Comparison of ENCODE assay signal across 8 cellular contexts in the genomic region with DNA sequence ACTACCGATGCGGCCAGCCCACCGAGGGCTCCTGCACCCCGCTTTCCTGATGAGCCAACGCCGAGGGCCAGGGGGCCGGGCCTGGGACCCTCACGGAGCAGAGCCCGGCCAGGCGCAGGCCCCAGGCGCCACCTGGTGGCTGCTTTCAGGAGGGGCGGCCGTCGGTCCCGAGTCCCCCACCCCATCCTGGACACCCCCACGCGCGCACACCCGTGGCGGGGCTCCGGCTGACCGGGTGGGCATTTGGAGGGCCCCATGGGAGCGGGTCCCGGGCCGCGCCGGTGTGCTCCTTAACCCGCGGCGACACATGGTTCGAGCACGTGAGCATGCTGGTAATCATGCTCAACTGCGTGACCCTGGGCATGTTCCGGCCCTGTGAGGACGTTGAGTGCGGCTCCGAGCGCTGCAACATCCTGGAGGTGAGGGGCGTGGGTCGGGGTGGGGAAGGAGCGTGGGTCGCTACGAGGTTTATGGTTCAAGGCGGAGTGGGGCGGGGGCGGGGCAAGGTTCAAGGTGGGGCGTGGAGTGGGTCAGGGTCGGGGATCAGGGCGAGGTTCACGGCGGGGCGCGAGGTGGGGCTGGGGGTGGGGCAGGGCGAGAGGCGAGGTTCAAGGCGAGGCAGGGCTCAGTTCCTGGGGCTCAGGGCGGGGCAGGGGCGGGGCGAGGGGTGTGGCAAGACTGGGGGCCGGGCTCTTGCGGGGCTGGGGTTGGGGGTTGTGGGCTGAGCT. TPM values are rescaled to one million over a fixed set of nuclear protein-coding genes. Genes with fewer than 3 reads are reported as not detected.
DNase-seq lines count a peak whose midpoint lies in the region; ATAC-seq and TF ChIP-seq lines count a peak whose summit lies in the region.

No MANE protein-coding gene starts in this region.

- no peak overlapping the region for H3K27ac ChIP-seq in SK-N-SH (ENCODE audit: low read depth in 2 of 2, low read length in 1 of 2)
- H3K27ac ChIP-seq in spleen = no peak overlapping the region

- H3K9me2 ChIP-seq in SK-N-SH = no peaks in the 10 kb centered on the region

- H3F3A ChIP-seq in SK-N-SH (replicated peaks; ENCODE audit: insufficient read depth) = no peaks in the 10 kb centered on the region

- H3K4me2 ChIP-seq in SK-N-SH = no peak overlapping the region

- TF ChIP-seq CTCF in GM12875 (IDR thresholded peaks at IDR 0.05; ENCODE audit: borderline replicate concordance, insufficient read depth, low read depth, low read length) = peak; percentile 46
- peak; percentile 91 for TF ChIP-seq CTCF in SK-N-SH (IDR thresholded peaks at IDR 0.05)
- TF ChIP-seq CTCF in fibroblast of pulmonary artery (IDR thresholded peaks at IDR 0.05; ENCODE audit: low read length, missing control alignments) = peak; percentile 49
- peak; percentile 13 to 69 (median 32) for TF ChIP-seq CTCF in spleen (IDR thresholded peaks at IDR 0.05 in 8 of 11, conservative IDR thresholded peaks at IDR 0.05 in 3 of 11)

- no peaks in the 10 kb centered on the region for H3K9me3 ChIP-seq in SK-N-SH
- no peaks in the 10 kb centered on the region for H3K9me3 ChIP-seq in spleen

- no peak for TF ChIP-seq POLR2A in spleen (IDR thresholded peaks at IDR 0.05)

- DNase-seq in SK-N-SH (peak; percentile 89), fibroblast of pulmonary artery (ENCODE audit: low read depth) (no peak), spleen (no peak), occipital lobe (lab: John Stamatoyannopoulos, UW) (no peak), COR-L47 (lab: John Stamatoyannopoulos, UW) (no peak), NCI-H2029 treated with DMSO at 0.1 percent for 48 hours (lab: John Stamatoyannopoulos, UW) (no peak)

- H3K4me3 ChIP-seq in GM12875 (ENCODE audit: low read depth, low read length) = no peak overlapping the region
- peak overlapping the region in 1 of 2 experiments; percentile 31; a peak in 1 of 4 replicates for H3K4me3 ChIP-seq in SK-N-SH (ENCODE audit: low read depth in 2 of 2, low read length in 1 of 2)
- H3K4me3 ChIP-seq in fibroblast of pulmonary artery (replicated peaks; ENCODE audit: low read depth, low read length) = no peak overlapping the region
- H3K4me3 ChIP-seq in spleen = no peak overlapping the region

- no peak overlapping the region for H2AFZ ChIP-seq in SK-N-SH (ENCODE audit: low read depth)

- CTCF ChIA-PET in SK-N-SH (lab: Yijun Ruan, JAX) = interaction anchor here (0.7 to 2.1 kb wide), 20 partner anchors 10 to 196 kb away, joined by 3 to 9 read pairs (median 4); a partner anchor contains a TSS

- POLR2A ChIA-PET in SK-N-SH (lab: Yijun Ruan, JAX) = no interaction called here

- H3K36me3 ChIP-seq in SK-N-SH (replicated peaks in 1 of 2; ENCODE audit: control insufficient read depth in 1 of 2, insufficient read depth in 2 of 2, low read length in 1 of 2) (no peaks in the 10 kb centered on the region), spleen (no peaks in the 10 kb centered on the region)

- WGBS in SK-N-SH (ENCODE audit: low lambda C conversion rate) = 24% methylated on average over 26 of the region's 61 CpGs
- 29 to 39% (median 37%) methylated on average over 37 to 61 of the region's 61 CpGs for WGBS in spleen, 5 donors

- H3K9ac ChIP-seq in SK-N-SH = no peak overlapping the region

- H3K27me3 ChIP-seq in SK-N-SH (ENCODE audit: insufficient read depth) = peaks cover 41% of the 10 kb centered on the region
- H3K27me3 ChIP-seq in spleen (replicated peaks in 1 of 7) = peaks cover 0 to 69% (median 7%) of the 10 kb centered on the region in 7 donors

- peak; percentile 63 for TF ChIP-seq RAD21 in SK-N-SH (IDR thresholded peaks at IDR 0.05; ENCODE audit: low read length)

- peaks cover 8% of the 10 kb centered on the region; the same call in 1 of the 2 replicates for H4K20me1 ChIP-seq in SK-N-SH (ENCODE audit: insufficient read depth)

- no peak for ATAC-seq in GM19395 (IDR thresholded peaks at IDR 0.05; ENCODE audit: unreplicated experiment)

- H3K79me2 ChIP-seq in SK-N-SH (ENCODE audit: insufficient read depth) = no peaks in the 10 kb centered on the region

- intact Hi-C loops in spleen (cut with DNase I; ENCODE audit: low total_unique reads) = no loop called here

- no peaks in the 10 kb centered on the region; a peak in 1 of 4 replicates for H3K4me1 ChIP-seq in SK-N-SH (ENCODE audit: control insufficient read depth in 1 of 2, insufficient read depth in 2 of 2, low read depth in 1 of 2, low read length in 1 of 2)
- H3K4me1 ChIP-seq in spleen = peaks cover 0 to 5% (median 0%) of the 10 kb centered on the region in 6 donors

- TF ChIP-seq EP300 in SK-N-SH (IDR thresholded peaks at IDR 0.05; ENCODE audit: borderline replicate concordance in 1 of 2, low read depth in 1 of 2, low read length in 1 of 2) = no peak

TF ChIP-seq in SK-N-SH, 30 proteins besides CTCF, POLR2A, EP300 and RAD21:
- TF ChIP-seq SMC3 (IDR thresholded peaks at IDR 0.05; ENCODE audit: low read depth, low read length) (peak; percentile 84), ELF1 (IDR thresholded peaks at IDR 0.05) (no peak)
TF ChIP-seq in SK-N-SH: peak in this region for 1.

RNA-seq across cellular contexts. Expression of a gene that starts 30.2 kb away (rescaled TPM):
- not detected in 2 replicates for polyA plus RNA-seq in SK-N-SH (2012; rRNA removed)
- not detected in 2 replicates for polyA plus RNA-seq in SK-N-SH (2012; cell fraction: cytosol; rRNA removed)
- 0.05 TPM in 1 of 2 replicates, not detected in the other for polyA plus RNA-seq in SK-N-SH (2012; cell fraction: nucleus; rRNA removed)
- under 1 TPM in 1 of 7 donors, not detected in 6; 0.46 TPM for total RNA-seq in spleen
- polyA plus RNA-seq in spleen = not detected
- total RNA-seq in occipital lobe = not detected

RNA-seq across cellular contexts. Expression of a gene that starts 35.2 kb away (rescaled TPM):
- polyA plus RNA-seq in SK-N-SH (2012; rRNA removed) (not detected in 2 replicates), spleen (under 1 TPM in 2 of 3 donors, not detected in 1; 0.29 to 0.50 TPM)
- not detected in 2 replicates for polyA plus RNA-seq in SK-N-SH (2012; cell fraction: cytosol; rRNA removed)
- polyA plus RNA-seq in SK-N-SH (2012; cell fraction: nucleus; rRNA removed) = not detected in 2 replicates
- total RNA-seq in spleen (1 to 10 TPM in 4 of 7 donors, not detected in 3; 1.1 to 8.2 (median 4.5) TPM), occipital lobe (not detected)

RNA-seq across cellular contexts. Expression of a gene that starts 41.9 kb away (rescaled TPM):
- not detected in 2 replicates for polyA plus RNA-seq in SK-N-SH (2012; rRNA removed)
- not detected in 2 replicates for polyA plus RNA-seq in SK-N-SH (2012; cell fraction: cytosol; rRNA removed)
- polyA plus RNA-seq in SK-N-SH (2012; cell fraction: nucleus; rRNA removed) = not detected in 2 replicates
- total RNA-seq in spleen = 1 to 10 TPM in 3 of 7 donors, under 1 TPM in 4; 0.33 to 2.1 (median 0.91) TPM
- 1 to 10 TPM in 1 of 3 donors, under 1 TPM in 2; 0.35 to 1.1 (median 0.39) TPM for polyA plus RNA-seq in spleen
- total RNA-seq in occipital lobe = 15.4 TPM

RNA-seq across cellular contexts. Expression of a gene that starts 45.7 kb away (rescaled TPM):
- polyA plus RNA-seq in SK-N-SH (2012; rRNA removed) (not detected in 2 replicates), spleen (under 1 TPM; 0.26 to 0.65 (median 0.59) TPM)
- polyA plus RNA-seq in SK-N-SH (2012; cell fraction: cytosol; rRNA removed) = not detected in 2 replicates
- polyA plus RNA-seq in SK-N-SH (2012; cell fraction: nucleus; rRNA removed) = 0.06 TPM in 1 of 2 replicates, not detected in the other
- total RNA-seq in spleen (10 to 100 TPM in 2 of 7 donors, 1 to 10 TPM in 3, under 1 TPM in 1, not detected in 1; 0.60 to 17.9 (median 1.8) TPM), occipital lobe (not detected)

Comparison
In these comparisons a context has a peak if more than half of its experiments do, and no peak if none do; other contexts are left out.
1. CTCF ChIP-seq: peak in every context shown above with its lines; median percentile 91 in SK-N-SH; 49 in fibroblast of pulmonary artery; 46 in GM12875; 32 in spleen.